Comparison of ENCODE assay signal across 15 cellular contexts in genomic region chr5:135213034-135213386, GRCh38.
"Had no signal": no experiment of that assay in that cellular context is flagged by ENCODE, and none has a peak within 500 bp of the region (broad histone marks: within the 10 kb centered on the region; RNA-seq: fewer than 3 reads in every experiment).

No MANE protein-coding gene starts in this region.

- H3K9me3 ChIP-seq: neutrophil, tibial nerve had no signal

- H3K4me1 Mint-ChIP-seq: naive thymus-derived CD8-positive, alpha-beta T cell; stimulated activated naive B cell treated with anti-CD40 and anti-IgM and Interleukin-4, amounts not matched to agents 10 μg/mL and 1 μg/mL and 100 μg/mL, for 72 hours had no signal

- H3K4me3 ChIP-seq: cardiac muscle cell, skin epidermis, tibial nerve had no signal

- H3K36me3 Mint-ChIP-seq: naive thymus-derived CD8-positive, alpha-beta T cell; stimulated activated naive B cell treated with anti-CD40 and anti-IgM and Interleukin-4, amounts not matched to agents 10 μg/mL and 1 μg/mL and 100 μg/mL, for 72 hours had no signal

- FAIRE-seq: endometrium had no signal

- DNase-seq: activated CD4-positive, alpha-beta T cell treated with anti-CD3 and anti-CD28 coated beads for 1 hour; activated CD4-positive, alpha-beta T cell treated with anti-CD3 and anti-CD28 coated beads, Interleukin-2, amount 50 U/mL, for 4 hours; activated naive CD4-positive, alpha-beta T cell treated with anti-CD3 and anti-CD28 coated beads, Interleukin-2, amount 50 U/mL, for 16 hours; activated T-cell treated with anti-CD3 and anti-CD28 coated beads, Interleukin-2, amount 50 U/mL, for 24 hours; right cardiac atrium; stimulated activated CD4-positive, alpha-beta T cell treated with anti-CD3 and anti-CD28 coated beads, Interleukin-15, amount 100 ng/mL, for 24 hours; stimulated activated CD4-positive, alpha-beta T cell treated with anti-CD3 and anti-CD28 coated beads, Interleukin-4, amount 100 ng/mL, for 1 hour; stimulated activated naive B cell treated with anti-CD40 and anti-IgM and Interleukin-4, amounts not matched to agents 10 μg/mL and 1 μg/mL and 100 μg/mL, for 72 hours had no signal

- H3K9me3 Mint-ChIP-seq: activated T-cell treated with anti-CD3 and anti-CD28 coated beads, Interleukin-2, amount 50 U/mL, for 24 hours; naive thymus-derived CD8-positive, alpha-beta T cell; stimulated activated naive B cell treated with anti-CD40 and anti-IgM and Interleukin-4, amounts not matched to agents 10 μg/mL and 1 μg/mL and 100 μg/mL, for 72 hours had no signal

- H3K36me3 ChIP-seq: cardiac muscle cell, neutrophil, tibial nerve had no signal

- H3K27me3 ChIP-seq: tibial nerve had no signal

- ATAC-seq: esophagus mucosa; naive thymus-derived CD8-positive, alpha-beta T cell; right cardiac atrium; stimulated activated naive B cell treated with anti-CD40 and anti-IgM and Interleukin-4, amounts not matched to agents 10 μg/mL and 1 μg/mL and 100 μg/mL, for 72 hours had no signal

- H3K4me1 ChIP-seq: tibial nerve had no signal

- H3K27ac ChIP-seq: cardiac muscle cell, neutrophil, skin epidermis, tibial nerve had no signal

- H3K27ac Mint-ChIP-seq: activated T-cell treated with anti-CD3 and anti-CD28 coated beads, Interleukin-2, amount 50 U/mL, for 24 hours; naive thymus-derived CD8-positive, alpha-beta T cell; stimulated activated naive B cell treated with anti-CD40 and anti-IgM and Interleukin-4, amounts not matched to agents 10 μg/mL and 1 μg/mL and 100 μg/mL, for 72 hours had no signal

- H3K4me3 Mint-ChIP-seq: activated T-cell treated with anti-CD3 and anti-CD28 coated beads, Interleukin-2, amount 50 U/mL, for 24 hours; naive thymus-derived CD8-positive, alpha-beta T cell; stimulated activated naive B cell treated with anti-CD40 and anti-IgM and Interleukin-4, amounts not matched to agents 10 μg/mL and 1 μg/mL and 100 μg/mL, for 72 hours had no signal
